ENCODE assay signal across 13 cellular contexts in the genomic region with DNA sequence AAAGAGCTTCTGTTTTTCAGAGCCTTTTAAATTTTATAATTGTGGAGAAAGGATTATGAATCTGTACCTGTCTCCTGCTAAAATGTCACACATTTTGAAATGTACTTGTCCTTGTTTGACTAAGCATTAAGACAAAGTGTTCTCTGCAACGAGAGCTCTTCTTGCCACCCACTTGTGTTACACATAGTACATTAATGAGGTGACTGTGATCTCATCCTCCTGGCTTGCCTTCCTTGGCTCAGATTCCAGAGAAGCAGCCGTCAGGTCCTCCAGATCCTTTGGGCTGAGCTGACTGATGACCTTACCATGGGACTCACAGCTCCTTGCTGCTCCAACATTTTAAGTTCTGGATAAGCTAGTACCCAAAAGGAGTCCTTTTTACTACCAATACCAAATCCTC.
DNase-seq lines count a peak whose midpoint lies in the region; ATAC-seq and TF ChIP-seq lines count a peak whose summit lies in the region.
"Had no signal": no experiment of that assay in that cellular context is flagged by ENCODE, and none has a peak within 500 bp of the region (broad histone marks: within the 10 kb centered on the region; RNA-seq: fewer than 3 reads in every experiment).

No MANE protein-coding gene starts in this region.

- H4K8ac ChIP-seq in H9 (replicated peaks; ENCODE audit: insufficient read length, low read depth, low read length), result no peak overlapping the region

- no peak overlapping the region for H3K56ac ChIP-seq in H9 (ENCODE audit: insufficient read length, low read depth, low read length)

- no peak overlapping the region for H2BK120ac ChIP-seq in H9 (ENCODE audit: low read depth, low read length, poor library complexity, severe bottlenecking)

- peaks cover 8% of the 10 kb centered on the region in 2 experiments; a peak in 4 of 5 replicates for H3K9me3 Mint-ChIP-seq in H9

- no peak overlapping the region for H3K23ac ChIP-seq in H9 (ENCODE audit: insufficient read length, low read depth, low read length)

- no peak overlapping the region for H2AFZ ChIP-seq in H9 (ENCODE audit: low read length)

- H3K79me1 ChIP-seq in H9 (ENCODE audit: insufficient read depth, low read depth, low read length, poor library complexity, severe bottlenecking), result no peaks in the 10 kb centered on the region

- no peaks in the 10 kb centered on the region for H3K23me2 ChIP-seq in H9 (ENCODE audit: insufficient read length, low read depth, low read length, poor library complexity, severe bottlenecking)

- TF ChIP-seq CTCF in AG10803 (conservative IDR thresholded peaks at IDR 0.05; ENCODE audit: low read length) (no peak), lower lobe of right lung (IDR thresholded peaks at IDR 0.05) (no peak), H9 (conservative IDR thresholded peaks at IDR 0.05) (no peak)

- no peaks in the 10 kb centered on the region; the same call in 1 of the 2 replicates for H3K27me3 Mint-ChIP-seq in H9 (ENCODE audit: low read depth)

- intact Hi-C loops in lower lobe of right lung (cut with DNase I), result no loop called here

- H3K18ac ChIP-seq in H9 (ENCODE audit: insufficient read length, low read depth, low read length), result no peak overlapping the region

- no peak overlapping the region for H3K14ac ChIP-seq in H9 (ENCODE audit: insufficient read depth, low read length)

- H3K36me3 ChIP-seq in lower lobe of right lung, result no peaks in the 10 kb centered on the region
- H3K36me3 ChIP-seq: ascending aorta, transverse colon had no signal

- peak; percentile 93 for ATAC-seq in lower lobe of right lung
- no peak for ATAC-seq in GM18867 (IDR thresholded peaks at IDR 0.05; ENCODE audit: unreplicated experiment)
- ATAC-seq: WTC11 had no signal

- no peak overlapping the region for H3K4ac ChIP-seq in H9 (ENCODE audit: low read depth, low read length)

- no peak overlapping the region for H2BK20ac ChIP-seq in H9 (ENCODE audit: low read depth, low read length, poor library complexity, severe bottlenecking)

- peaks cover 0 to 9% (median 2%) of the 10 kb centered on the region in 3 experiments; a peak in 3 of 7 replicates for H3K36me3 Mint-ChIP-seq in H9 (ENCODE audit: insufficient read depth in 1 of 3, low read depth in 3 of 3)

- peak; percentile 82 for DNase-seq in AG10803 (ENCODE audit: low read depth)
- DNase-seq in NCI-H2029 treated with DMSO at 0.1 percent for 48 hours (lab: John Stamatoyannopoulos, UW), result peak; percentile 2
- DNase-seq in dermis blood vessel endothelial cell, result peak; percentile 81
- peak; percentile 51 for DNase-seq in lower lobe of right lung
- no peak for DNase-seq in SHP77 treated with DMSO at 0.1 percent for 48 hours (lab: John Stamatoyannopoulos, UW)
- DNase-seq in H9, result no peak
- no peak for DNase-seq in activated CD4-positive, alpha-beta T cell treated with anti-CD3 and anti-CD28 coated beads for 1 hour
- DNase-seq: kidney, NCI-H526, transverse colon had no signal

- H3K9ac ChIP-seq in H9 (ENCODE audit: extremely low read depth, insufficient read length, low read length), result no peak overlapping the region

- H4K91ac ChIP-seq in H9 (ENCODE audit: insufficient read length, low read depth, low read length), result no peak overlapping the region

- H3K4me3 ChIP-seq in AG10803 (ENCODE audit: low read length) (no peak overlapping the region), lower lobe of right lung (no peak overlapping the region)
- H3K4me3 ChIP-seq: ascending aorta, transverse colon had no signal

- H2BK5ac ChIP-seq in H9 (ENCODE audit: insufficient read length, low read length), result no peak overlapping the region

- H2BK15ac ChIP-seq in H9 (ENCODE audit: low read depth, low read length), result no peak overlapping the region

- peaks cover 22% of the 10 kb centered on the region for H3K4me1 ChIP-seq in lower lobe of right lung
- peaks cover 3% of the 10 kb centered on the region; the same call in 1 of the 2 replicates for H3K4me1 ChIP-seq in H9 (ENCODE audit: insufficient read depth, low read length)
- H3K4me1 ChIP-seq: ascending aorta, transverse colon had no signal

- H4K20me1 ChIP-seq in H9 (ENCODE audit: control insufficient read depth, insufficient read depth, insufficient read length), result no peaks in the 10 kb centered on the region

- H3K27me3 ChIP-seq in lower lobe of right lung (ENCODE audit: low read depth), result no peaks in the 10 kb centered on the region
- no peaks in the 10 kb centered on the region for H3K27me3 ChIP-seq in H9 (ENCODE audit: insufficient read depth, low read length)
- H3K27me3 ChIP-seq: ascending aorta, transverse colon had no signal

- H3K27ac Mint-ChIP-seq in H9, result no peak overlapping the region
- H3K27ac Mint-ChIP-seq: WTC11 had no signal

- H2AK5ac ChIP-seq in H9 (ENCODE audit: insufficient read length, low read length), result no peak overlapping the region

- no peaks in the 10 kb centered on the region for H3K79me2 ChIP-seq in H9 (ENCODE audit: insufficient read depth, low read length)

- H3K4me1 Mint-ChIP-seq in H9, result peaks cover 10 to 21% of the 10 kb centered on the region in 2 experiments

- H4K5ac ChIP-seq in H9 (ENCODE audit: insufficient read length, low read depth, low read length), result no peak overlapping the region

- H3T11ph ChIP-seq in H9 (ENCODE audit: low read length), result no peak overlapping the region

- no peak overlapping the region for H2BK12ac ChIP-seq in H9 (ENCODE audit: insufficient read length, low read depth, low read length)

- H3K9me3 ChIP-seq in lower lobe of right lung, result no peaks in the 10 kb centered on the region
- no peaks in the 10 kb centered on the region for H3K9me3 ChIP-seq in H9 (ENCODE audit: control insufficient read depth, low read depth, low read length)
- H3K9me3 ChIP-seq: transverse colon had no signal

- no peak overlapping the region for H3K4me3 Mint-ChIP-seq in H9
- H3K4me3 Mint-ChIP-seq: WTC11 had no signal

- WGBS in H9 (ENCODE audit: extremely low coverage, insufficient read length, low lambda C conversion rate), result no CpG with 5 or more reads among the region's 2 CpGs

- peak overlapping the region; percentile 66 for H3K27ac ChIP-seq in lower lobe of right lung
- H3K27ac ChIP-seq in H9 (ENCODE audit: insufficient read length, low read depth, low read length), result no peak overlapping the region
- H3K27ac ChIP-seq: ascending aorta, transverse colon had no signal

- H3K4me2 ChIP-seq in H9 (ENCODE audit: insufficient read depth, insufficient read length, low read length), result no peak overlapping the region

Comparison
In these comparisons a context has a peak if more than half of its experiments do, and no peak if none do; other contexts are left out.
1. DNase-seq: peak in AG10803 (single experiment), NCI-H2029 treated with DMSO at 0.1 percent for 48 hours (single experiment), dermis blood vessel endothelial cell (single experiment) and lower lobe of right lung (single experiment); none in SHP77 treated with DMSO at 0.1 percent for 48 hours (single experiment), H9 (single experiment) and activated CD4-positive, alpha-beta T cell treated with anti-CD3 and anti-CD28 coated beads for 1 hour (single experiment).